ENCODE assay signal across 32 cellular contexts in genomic region chr1:38881487-38881886, GRCh38. TPM values are rescaled to one million over a fixed set of nuclear protein-coding genes. Genes with fewer than 3 reads are reported as not detected.
"Had no signal": no experiment of that assay in that cellular context is flagged by ENCODE, and none has a peak within 500 bp of the region (broad histone marks: within the 10 kb centered on the region; RNA-seq: fewer than 3 reads in every experiment).

Gene GJA9, minus strand, starts transcription at chr1:38881587. Its CDS starts 5,489 bp downstream, at chr1:38876098.

- H3K4me3 Mint-ChIP-seq: naive thymus-derived CD8-positive, alpha-beta T cell; nephron; neural crest cell; stimulated activated memory B cell treated with anti-CD40 and anti-IgM and Interleukin-4, amounts not matched to agents 10 μg/mL and 1 μg/mL and 100 μg/mL, for 72 hours; stimulated activated naive CD8-positive, alpha-beta T cell treated with anti-CD3 and anti-CD28 coated beads, Interleukin-15, amount 100 ng/mL, for 72 hours; type B pancreatic cell had no signal

- H3K27ac Mint-ChIP-seq: naive thymus-derived CD8-positive, alpha-beta T cell; nephron; stimulated activated memory B cell treated with anti-CD40 and anti-IgM and Interleukin-4, amounts not matched to agents 10 μg/mL and 1 μg/mL and 100 μg/mL, for 72 hours; stimulated activated naive CD8-positive, alpha-beta T cell treated with anti-CD3 and anti-CD28 coated beads, Interleukin-15, amount 100 ng/mL, for 72 hours; type B pancreatic cell had no signal

- H3K4me2 ChIP-seq: hepatocyte, smooth muscle cell had no signal

- DNase-seq: kidney; left colon; left lung; lower lobe of right lung; mammary epithelial cell; mesenchymal stem cell; naive thymus-derived CD8-positive, alpha-beta T cell; nucleus accumbens; right lobe of liver; stimulated activated CD4-positive, alpha-beta T cell treated with anti-CD3 and anti-CD28 coated beads, Interleukin-1b, Interleukin-23, amount 100 ng/mL, for 48 hours; stimulated activated CD4-positive, alpha-beta T cell treated with anti-CD3 and anti-CD28 coated beads, Interleukin-2, amount 100 ng/mL, for 48 hours; stimulated activated CD4-positive, alpha-beta T cell treated with anti-CD3 and anti-CD28 coated beads, Interleukin-4, amount 100 ng/mL, for 4 hours; stimulated activated CD8-positive, alpha-beta memory T cell treated with anti-CD3 and anti-CD28 coated beads, Interleukin-4, amount 100 ng/mL, for 48 hours; stimulated activated naive CD4-positive, alpha-beta T cell treated with Interleukin-2 at 50 U/mL for 16 hours; stimulated activated naive CD8-positive, alpha-beta T cell treated with anti-CD3 and anti-CD28 coated beads, Interleukin-15, amount 100 ng/mL, for 72 hours; substantia nigra; uterus had no signal

- ATAC-seq: left colon; left lung; lower lobe of right lung; naive thymus-derived CD8-positive, alpha-beta T cell; right lobe of liver; stimulated activated memory B cell treated with anti-CD40 and anti-IgM and Interleukin-4, amounts not matched to agents 10 μg/mL and 1 μg/mL and 100 μg/mL, for 72 hours; stimulated activated naive CD8-positive, alpha-beta T cell treated with anti-CD3 and anti-CD28 coated beads, Interleukin-15, amount 100 ng/mL, for 72 hours had no signal

- H3K36me3 ChIP-seq: left lung, lower lobe of right lung, right atrium auricular region, right lobe of liver, tibial nerve, uterus had no signal

- H3K36me3 Mint-ChIP-seq: naive thymus-derived CD8-positive, alpha-beta T cell; stimulated activated memory B cell treated with anti-CD40 and anti-IgM and Interleukin-4, amounts not matched to agents 10 μg/mL and 1 μg/mL and 100 μg/mL, for 72 hours; type B pancreatic cell had no signal

- H3K27me3 Mint-ChIP-seq: stimulated activated memory B cell treated with anti-CD40 and anti-IgM and Interleukin-4, amounts not matched to agents 10 μg/mL and 1 μg/mL and 100 μg/mL, for 72 hours; stimulated activated naive CD8-positive, alpha-beta T cell treated with anti-CD3 and anti-CD28 coated beads, Interleukin-15, amount 100 ng/mL, for 72 hours; type B pancreatic cell had no signal

- H2AFZ ChIP-seq: hepatocyte, parathyroid adenoma had no signal

- H3K79me2 ChIP-seq: hepatocyte, parathyroid adenoma had no signal

- H3K4me1 Mint-ChIP-seq: naive thymus-derived CD8-positive, alpha-beta T cell; nephron; neural crest cell; stimulated activated memory B cell treated with anti-CD40 and anti-IgM and Interleukin-4, amounts not matched to agents 10 μg/mL and 1 μg/mL and 100 μg/mL, for 72 hours; stimulated activated naive CD8-positive, alpha-beta T cell treated with anti-CD3 and anti-CD28 coated beads, Interleukin-15, amount 100 ng/mL, for 72 hours had no signal

- H3K9ac ChIP-seq: parathyroid adenoma had no signal

- H3K4me3 ChIP-seq: hepatocyte, left lung, lower lobe of right lung, right atrium auricular region, right lobe of liver, smooth muscle cell, tibial nerve, uterus had no signal

- H3K4me1 ChIP-seq: left lung, lower lobe of right lung, parathyroid adenoma, right atrium auricular region, right lobe of liver, tibial nerve, uterus had no signal

- H3K27me3 ChIP-seq: hepatocyte, left lung, right atrium auricular region, right lobe of liver, tibial nerve, uterus had no signal

- H3K27ac ChIP-seq: hepatocyte, left lung, lower lobe of right lung, parathyroid adenoma, right atrium auricular region, right lobe of liver, tibial nerve, uterus had no signal

- H3K9me3 Mint-ChIP-seq: naive thymus-derived CD8-positive, alpha-beta T cell; nephron; neural crest cell; stimulated activated memory B cell treated with anti-CD40 and anti-IgM and Interleukin-4, amounts not matched to agents 10 μg/mL and 1 μg/mL and 100 μg/mL, for 72 hours; stimulated activated naive CD8-positive, alpha-beta T cell treated with anti-CD3 and anti-CD28 coated beads, Interleukin-15, amount 100 ng/mL, for 72 hours; type B pancreatic cell had no signal

- H3K9me3 ChIP-seq: left lung, lower lobe of right lung, right atrium auricular region, right lobe of liver, tibial nerve, uterus had no signal

RNA-seq across cellular contexts. Expression of gene GJA9, which starts in this region (rescaled TPM):
- total RNA-seq: hepatocyte; kidney; liver; lower lobe of right lung; naive thymus-derived CD8-positive, alpha-beta T cell; neural crest cell; osteocyte; posterior vena cava; pulmonary artery endothelial cell; right atrium auricular region; right lobe of liver; skeletal muscle tissue; smooth muscle cell; temporal lobe; tibial nerve; uterus had no signal
- polyA plus RNA-seq: liver; naive thymus-derived CD8-positive, alpha-beta T cell; smooth muscle cell had no signal
